Comparison of ENCODE assay signal across 18 cellular contexts in the genomic region with DNA sequence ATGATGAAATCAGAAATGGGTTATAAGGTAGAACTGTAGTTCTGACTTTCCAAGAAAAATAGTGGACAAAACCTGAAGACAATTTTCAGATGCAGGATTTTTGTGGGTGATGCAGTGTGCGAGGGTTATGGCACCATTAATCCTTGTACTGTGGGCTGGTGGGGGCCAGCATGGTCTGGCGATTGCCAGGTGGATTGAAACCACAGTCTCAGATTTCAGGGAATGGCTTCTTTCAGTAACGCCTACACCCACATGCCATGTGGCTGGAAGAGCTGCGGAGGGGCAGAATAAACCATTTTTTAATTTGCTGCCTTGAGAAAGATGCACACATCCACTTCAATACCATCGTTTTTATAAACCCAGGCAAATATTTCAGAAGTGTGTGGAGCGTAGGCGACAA.
DNase-seq lines count a peak whose midpoint lies in the region; ATAC-seq and TF ChIP-seq lines count a peak whose summit lies in the region.
"Had no signal": no experiment of that assay in that cellular context is flagged by ENCODE, and none has a peak within 500 bp of the region (broad histone marks: within the 10 kb centered on the region; RNA-seq: fewer than 3 reads in every experiment).

No MANE protein-coding gene starts in this region.

- no peaks in the 10 kb centered on the region for H3K27me3 Mint-ChIP-seq in mesothelial cell of epicardium (ENCODE audit: low read depth)

- H3K4me3 ChIP-seq in BE2C (ENCODE audit: low read depth, low read length) = no peak overlapping the region
- H3K4me3 ChIP-seq: BLaER1 treated with 17β-estradiol and CSF1 and Interleukin-3, amounts not matched to agents 10 nM and 100 nM; K562 had no signal

- H3K4me3 Mint-ChIP-seq in mesothelial cell of epicardium = no peak overlapping the region
- H3K4me3 Mint-ChIP-seq: CD8-positive, alpha-beta T cell had no signal

- H3K27me3 ChIP-seq in BE2C = no peaks in the 10 kb centered on the region
- H3K27me3 ChIP-seq: BLaER1 treated with 17β-estradiol and CSF1 and Interleukin-3, amounts not matched to agents 10 nM and 100 nM had no signal

- H3K27ac Mint-ChIP-seq in mesothelial cell of epicardium = peak overlapping the region; percentile 17
- H3K27ac Mint-ChIP-seq: CD8-positive, alpha-beta T cell had no signal

- H3K9me3 Mint-ChIP-seq in mesothelial cell of epicardium = peaks cover 6% of the 10 kb centered on the region
- H3K9me3 Mint-ChIP-seq: CD8-positive, alpha-beta T cell had no signal

- TF ChIP-seq CTCF in mesothelial cell of epicardium (IDR thresholded peaks at IDR 0.05; ENCODE audit: unreplicated experiment) (no peak), BE2C (IDR thresholded peaks at IDR 0.05; ENCODE audit: low read depth, low read length) (no peak)

- ATAC-seq in GM21619 (IDR thresholded peaks at IDR 0.05; ENCODE audit: unreplicated experiment) = no peak
- ATAC-seq: CD8-positive, alpha-beta T cell; K562; Panc1 had no signal

- DNase-seq in GM04503 (ENCODE audit: low read depth) = peak; percentile 39
- peak; percentile 21 for DNase-seq in amniotic epithelial cell (ENCODE audit: low read depth)
- DNase-seq in mesothelial cell of epicardium (ENCODE audit: low spot score in 2 of 2, unreplicated experiment in 2 of 2) = no peak
- no peak for DNase-seq in T-helper 1 cell
- no peak for DNase-seq in activated CD4-positive, alpha-beta T cell treated with anti-CD3 and anti-CD28 coated beads, Interleukin-2, amount 50 U/mL, for 4 hours
- DNase-seq in BE2C = no peak
- DNase-seq: Calu3; CD8-positive, alpha-beta T cell; DMS79; GOT3; NCI-H1092 treated with DMSO at 0.1 percent for 48 hours; NCI-H2081 treated with DMSO at 0.1 percent for 48 hours; NCI-H446 treated with DMSO at 0.1 percent for 48 hours; SW 1271 had no signal

- H3K36me3 ChIP-seq in BE2C = no peaks in the 10 kb centered on the region
- H3K36me3 ChIP-seq: BLaER1 treated with 17β-estradiol and CSF1 and Interleukin-3, amounts not matched to agents 10 nM and 100 nM had no signal

- no peaks in the 10 kb centered on the region for H3K4me1 ChIP-seq in BE2C
- H3K4me1 ChIP-seq: BLaER1 treated with 17β-estradiol and CSF1 and Interleukin-3, amounts not matched to agents 10 nM and 100 nM had no signal

- H3K9me3 ChIP-seq in BE2C = no peaks in the 10 kb centered on the region

- H3K4me1 Mint-ChIP-seq in mesothelial cell of epicardium = peaks cover 28% of the 10 kb centered on the region

- H3K36me3 Mint-ChIP-seq in mesothelial cell of epicardium = no peaks in the 10 kb centered on the region
- H3K36me3 Mint-ChIP-seq: CD8-positive, alpha-beta T cell had no signal

Comparison
In these comparisons a context has a peak if more than half of its experiments do, and no peak if none do; other contexts are left out.
1. DNase-seq: peak in GM04503 (single experiment) and amniotic epithelial cell (single experiment); none in mesothelial cell of epicardium (0 of 2), T-helper 1 cell (0 of 5), activated CD4-positive, alpha-beta T cell treated with anti-CD3 and anti-CD28 coated beads, Interleukin-2, amount 50 U/mL, for 4 hours (0 of 2) and BE2C (single experiment).